ENCODE assay signal across 19 cellular contexts in genomic region chr5:125177340-125177739, GRCh38.
DNase-seq lines count a peak whose midpoint lies in the region; ATAC-seq, FAIRE-seq and TF ChIP-seq lines count a peak whose summit lies in the region.
"Had no signal": no experiment of that assay in that cellular context is flagged by ENCODE, and none has a peak within 500 bp of the region (broad histone marks: within the 10 kb centered on the region; RNA-seq: fewer than 3 reads in every experiment).

No MANE protein-coding gene starts in this region.

- WGBS in HepG2 (ENCODE audit: low lambda C conversion rate): 28% methylated on average over 4 of the region's 4 CpGs
- WGBS in right lobe of liver (ENCODE audit: insufficient coverage, low coverage, low lambda C conversion rate, missing lambda C conversion rate): 72% methylated on average over 4 of the region's 4 CpGs
- WGBS in IMR-90 (ENCODE audit: extremely low coverage in 2 of 2, insufficient read length in 1 of 2), 2 experiments: no CpG with 5 or more reads among the region's 4 CpGs
- WGBS in H1 (ENCODE audit: extremely low coverage in 1 of 2, insufficient coverage in 1 of 2, insufficient read length in 1 of 2, insufficient replicate concordance in 2 of 2, low coverage in 1 of 2, low lambda C conversion rate in 2 of 2, missing lambda C conversion rate in 1 of 2), 2 experiments: 91% methylated on average over 4 of the region's 4 CpGs; no CpG with 5 or more reads in 1 of the 2 experiments

- no peaks in the 10 kb centered on the region for H3K27me3 Mint-ChIP-seq in activated naive CD4-positive, alpha-beta T cell treated with anti-CD3 and anti-CD28 coated beads, Interleukin-2, amount 10 ng/mL, durations not matched to agents 7 days and 5 days
- H3K27me3 Mint-ChIP-seq: CD4-positive, alpha-beta memory T cell; CD4-positive, CD25-positive, alpha-beta regulatory T cell had no signal

- H3K4me3 ChIP-seq in HepG2 (replicated peaks in 1 of 3; ENCODE audit: insufficient read depth in 1 of 3, low read depth in 2 of 3, low read length in 3 of 3) (no peak overlapping the region), right lobe of liver (no peak overlapping the region), IMR-90 (ENCODE audit: insufficient read depth, low read depth, low read length) (no peak overlapping the region), H1 (ENCODE audit: extremely low read depth in 1 of 4, insufficient read depth in 2 of 4, low read depth in 3 of 4, low read length in 4 of 4) (no peak overlapping the region)
- H3K4me3 ChIP-seq: BLaER1 had no signal

- H4K5ac ChIP-seq in IMR-90 (ENCODE audit: low read depth, low read length) (no peak overlapping the region), H1 (ENCODE audit: insufficient read length, low read depth, low read length) (no peak overlapping the region)

- no peak overlapping the region for H2BK120ac ChIP-seq in IMR-90 (ENCODE audit: low read depth, low read length)
- H2BK120ac ChIP-seq in H1 (replicated peaks; ENCODE audit: low read depth, low read length): no peak overlapping the region

- TF ChIP-seq RAD21 in HepG2 (CRISPR knock-in tag; IDR thresholded peaks at IDR 0.05) (no peak), IMR-90 (IDR thresholded peaks at IDR 0.05; ENCODE audit: low read length) (no peak), H1 (IDR thresholded peaks at IDR 0.05 in 1 of 2, conservative IDR thresholded peaks at IDR 0.05 in 1 of 2; ENCODE audit: low read depth in 2 of 2, low read length in 2 of 2) (no peak)

- no peak for TF ChIP-seq CTCF in HepG2 (CRISPR knock-in tag; IDR thresholded peaks at IDR 0.05)
- no peak for TF ChIP-seq CTCF in right lobe of liver (IDR thresholded peaks at IDR 0.05)
- no peak for TF ChIP-seq CTCF in IMR-90 (conservative IDR thresholded peaks at IDR 0.05; ENCODE audit: low read depth, low read length)
- TF ChIP-seq CTCF in H1 (IDR thresholded peaks at IDR 0.05; ENCODE audit: control extremely low read depth in 1 of 3, insufficient read depth in 1 of 3, low read depth in 1 of 3, low read length in 3 of 3): no peak

- H4K8ac ChIP-seq in IMR-90 (ENCODE audit: low read depth in 2 of 2, low read length in 2 of 2) (no peak overlapping the region), H1 (ENCODE audit: extremely low read depth, insufficient read depth, low read length) (no peak overlapping the region)

- H3K79me1 ChIP-seq in IMR-90 (ENCODE audit: low read depth in 1 of 2, low read length in 2 of 2): no peaks in the 10 kb centered on the region
- no peaks in the 10 kb centered on the region for H3K79me1 ChIP-seq in H1 (ENCODE audit: low read depth, low read length)

- TF ChIP-seq EP300 in HepG2 (IDR thresholded peaks at IDR 0.05; ENCODE audit: low read depth in 2 of 2, low read length in 2 of 2): no peak
- no peak for TF ChIP-seq EP300 in HepG2 (CRISPR knock-in tag; IDR thresholded peaks at IDR 0.05; ENCODE audit: borderline replicate concordance)
- TF ChIP-seq EP300 in H1 (IDR thresholded peaks at IDR 0.05; ENCODE audit: borderline replicate concordance in 1 of 2, low read depth in 2 of 2, low read length in 2 of 2): no peak

- no peak overlapping the region for H2AK9ac ChIP-seq in IMR-90 (replicated peaks; ENCODE audit: low read depth, low read length, poor library complexity)

- H3K27ac ChIP-seq in HepG2 (ENCODE audit: extremely low read length, insufficient read depth, low read length) (no peak overlapping the region), right lobe of liver (no peak overlapping the region), IMR-90 (ENCODE audit: insufficient read depth, low read length) (no peak overlapping the region), H1 (ENCODE audit: low read depth, low read length) (no peak overlapping the region)
- H3K27ac ChIP-seq: BLaER1 had no signal

- H3K4me2 ChIP-seq in HepG2 (ENCODE audit: low read depth, low read length): no peak overlapping the region
- H3K4me2 ChIP-seq in IMR-90 (ENCODE audit: low read depth, low read length): no peak overlapping the region
- H3K4me2 ChIP-seq in H1 (ENCODE audit: insufficient read depth in 1 of 2, low read depth in 2 of 2, low read length in 2 of 2): no peak overlapping the region
- H3K4me2 ChIP-seq: BLaER1 had no signal

- no peaks in the 10 kb centered on the region for H3K36me3 ChIP-seq in HepG2 (replicated peaks in 1 of 2; ENCODE audit: control insufficient read depth in 1 of 2, insufficient read depth in 2 of 2, low read length in 2 of 2)
- no peaks in the 10 kb centered on the region for H3K36me3 ChIP-seq in right lobe of liver
- no peaks in the 10 kb centered on the region for H3K36me3 ChIP-seq in IMR-90 (ENCODE audit: control insufficient read depth, insufficient read depth, low read length)
- no peaks in the 10 kb centered on the region for H3K36me3 ChIP-seq in H1 (ENCODE audit: control insufficient read depth in 2 of 4, insufficient read depth in 4 of 4, low read length in 3 of 4)
- H3K36me3 ChIP-seq: BE2C, BLaER1 had no signal

- H3K27ac Mint-ChIP-seq in activated naive CD4-positive, alpha-beta T cell treated with anti-CD3 and anti-CD28 coated beads, Interleukin-2, amount 10 ng/mL, durations not matched to agents 7 days and 5 days: no peak overlapping the region
- H3K27ac Mint-ChIP-seq: CD14-positive monocyte; CD4-positive, alpha-beta memory T cell; CD4-positive, CD25-positive, alpha-beta regulatory T cell; CD8-positive, alpha-beta memory T cell had no signal

- H2BK12ac ChIP-seq in H1 (ENCODE audit: low read depth, low read length): no peak overlapping the region

- H3K4me1 ChIP-seq in HepG2 (ENCODE audit: insufficient read depth, low read length) (no peaks in the 10 kb centered on the region), right lobe of liver (no peaks in the 10 kb centered on the region), IMR-90 (ENCODE audit: control insufficient read depth, insufficient read depth, low read length) (no peaks in the 10 kb centered on the region), H1 (replicated peaks in 1 of 4; ENCODE audit: control insufficient read depth in 3 of 4, insufficient read depth in 4 of 4, low read length in 3 of 4) (peaks cover 0 to 8% (median 0%) of the 10 kb centered on the region in 4 experiments; a peak in 1 of 7 replicates)
- H3K4me1 ChIP-seq: BE2C, BLaER1 had no signal

- ATAC-seq in HepG2: no peak
- no peak for ATAC-seq in right lobe of liver
- no peak for ATAC-seq in IMR-90 (ENCODE audit: low read depth)

- H3K4me3 Mint-ChIP-seq in activated naive CD4-positive, alpha-beta T cell treated with anti-CD3 and anti-CD28 coated beads, Interleukin-2, amount 10 ng/mL, durations not matched to agents 7 days and 5 days: no peak overlapping the region
- H3K4me3 Mint-ChIP-seq: CD14-positive monocyte; CD4-positive, alpha-beta memory T cell; CD4-positive, CD25-positive, alpha-beta regulatory T cell; CD8-positive, alpha-beta memory T cell had no signal

- FAIRE-seq in HepG2 (lab: Jason Lieb, UNC): no peak
- FAIRE-seq in H1 (lab: Jason Lieb, UNC): no peak
- FAIRE-seq: G401.6, GM12891 had no signal

- H2AK5ac ChIP-seq in IMR-90 (ENCODE audit: low read depth, low read length) (no peak overlapping the region), H1 (ENCODE audit: low read depth, low read length) (no peak overlapping the region)

- H3K9ac ChIP-seq in HepG2 (ENCODE audit: insufficient read depth, low read depth, low read length) (no peak overlapping the region), IMR-90 (ENCODE audit: low read depth, low read length) (no peak overlapping the region), H1 (replicated peaks in 1 of 4; ENCODE audit: extremely low read depth in 1 of 4, low read depth in 3 of 4, low read length in 3 of 4) (no peak overlapping the region)
- H3K9ac ChIP-seq: BLaER1 had no signal

- H3K79me2 ChIP-seq in HepG2 (ENCODE audit: insufficient read depth, low read length): no peaks in the 10 kb centered on the region
- no peaks in the 10 kb centered on the region for H3K79me2 ChIP-seq in H1 (ENCODE audit: control insufficient read depth in 1 of 2, insufficient read depth in 2 of 2, low read length in 2 of 2)

- dilution Hi-C loops in IMR-90 (cut with HindIII; ENCODE audit: low sequenced_read_pairs, unreplicated experiment): no loop called here

- H3K9me3 ChIP-seq in HepG2 (ENCODE audit: low read length) (peaks cover 13% of the 10 kb centered on the region), right lobe of liver (no peaks in the 10 kb centered on the region), IMR-90 (ENCODE audit: control insufficient read depth, insufficient read depth, low read length) (no peaks in the 10 kb centered on the region), H1 (ENCODE audit: insufficient read depth in 2 of 2, low read depth in 1 of 2, low read length in 1 of 2) (peaks cover 0 to 4% of the 10 kb centered on the region in 2 experiments; a peak in 1 of 4 replicates)
- H3K9me3 ChIP-seq: BE2C, BLaER1 had no signal

- H3K27me3 ChIP-seq in HepG2 (ENCODE audit: control insufficient read depth in 1 of 2, insufficient read depth in 2 of 2, low read length in 2 of 2): no peaks in the 10 kb centered on the region
- H3K27me3 ChIP-seq in right lobe of liver: no peaks in the 10 kb centered on the region
- no peaks in the 10 kb centered on the region for H3K27me3 ChIP-seq in IMR-90 (ENCODE audit: control insufficient read depth, insufficient read depth, low read length)
- no peaks in the 10 kb centered on the region for H3K27me3 ChIP-seq in H1 (replicated peaks in 1 of 4; ENCODE audit: control insufficient read depth in 3 of 4, extremely low read depth in 1 of 4, insufficient read depth in 3 of 4, low read length in 3 of 4)
- H3K27me3 ChIP-seq: BE2C, BLaER1 had no signal

- H3K14ac ChIP-seq in IMR-90 (replicated peaks; ENCODE audit: low read depth, low read length): no peak overlapping the region
- no peak overlapping the region for H3K14ac ChIP-seq in H1 (ENCODE audit: insufficient read length)

- H3K36me3 Mint-ChIP-seq in activated naive CD4-positive, alpha-beta T cell treated with anti-CD3 and anti-CD28 coated beads, Interleukin-2, amount 10 ng/mL, durations not matched to agents 7 days and 5 days: no peaks in the 10 kb centered on the region
- H3K36me3 Mint-ChIP-seq: CD14-positive monocyte; CD4-positive, alpha-beta memory T cell; CD4-positive, CD25-positive, alpha-beta regulatory T cell; CD8-positive, alpha-beta memory T cell had no signal

- H2BK15ac ChIP-seq in IMR-90 (ENCODE audit: low read depth, low read length) (no peak overlapping the region), H1 (ENCODE audit: low read length) (no peak overlapping the region)

- in situ Hi-C loops in HepG2 (cut with HindIII; ENCODE audit: extremely low pct_ligation_motif_present, low pct_unique_long_range_greater_than_20kb) (no loop called here), IMR-90 (cut with MboI; ENCODE audit: low sequenced_read_pairs) (no loop called here)

- intact Hi-C loops in HepG2 (cut with micrococcal nuclease; ENCODE audit: unreplicated experiment) (no loop called here), right lobe of liver (cut with DNase I) (no loop called here), IMR-90 (cut with micrococcal nuclease) (no loop called here)

- no peaks in the 10 kb centered on the region for H4K20me1 ChIP-seq in HepG2 (ENCODE audit: insufficient read depth, low read length)
- no peaks in the 10 kb centered on the region for H4K20me1 ChIP-seq in IMR-90 (ENCODE audit: insufficient read depth, low read length)
- no peaks in the 10 kb centered on the region for H4K20me1 ChIP-seq in H1 (replicated peaks in 1 of 2; ENCODE audit: control insufficient read depth in 1 of 2, insufficient read depth in 2 of 2, low read length in 2 of 2)
- H4K20me1 ChIP-seq: BLaER1 had no signal

- POLR2A ChIA-PET in HepG2 (lab: Yijun Ruan, JAX): no interaction called here
- POLR2A ChIA-PET in IMR-90 (lab: Charles Lee; ENCODE audit: unreplicated experiment): no interaction called here
- POLR2A ChIA-PET in H1 (lab: Charles Lee; ENCODE audit: partially characterized antibody): no interaction called here

- H3K23me2 ChIP-seq in H1 (ENCODE audit: low read depth, low read length): no peaks in the 10 kb centered on the region

- BruUV-seq in HepG2 (replicated peaks; lab: Mats Ljungman, UMichigan) (no TSS peak), IMR-90 (replicated peaks; lab: Mats Ljungman, UMichigan) (no TSS peak)

- H3K56ac ChIP-seq in IMR-90 (ENCODE audit: extremely low read depth, insufficient read depth, low read length) (no peak overlapping the region), H1 (replicated peaks; ENCODE audit: insufficient read length, low read depth, low read length) (no peak overlapping the region)

- H3K23ac ChIP-seq in IMR-90 (ENCODE audit: low read depth, low read length) (no peak overlapping the region), H1 (ENCODE audit: insufficient read length) (no peak overlapping the region)

- no peak overlapping the region for H2BK20ac ChIP-seq in IMR-90 (ENCODE audit: low read depth, low read length)
- H2BK20ac ChIP-seq in H1 (ENCODE audit: low read length): no peak overlapping the region

- TF ChIP-seq POLR2A in HepG2 (IDR thresholded peaks at IDR 0.05; ENCODE audit: insufficient read depth in 1 of 2, low read depth in 2 of 2, low read length in 2 of 2) (no peak), right lobe of liver (IDR thresholded peaks at IDR 0.05) (no peak), IMR-90 (IDR thresholded peaks at IDR 0.05; ENCODE audit: low read depth, low read length) (no peak), H1 (IDR thresholded peaks at IDR 0.05; ENCODE audit: control extremely low read depth in 1 of 2, low read depth in 2 of 2, low read length in 2 of 2) (no peak)

- H3K4me1 Mint-ChIP-seq in activated naive CD4-positive, alpha-beta T cell treated with anti-CD3 and anti-CD28 coated beads, Interleukin-2, amount 10 ng/mL, durations not matched to agents 7 days and 5 days: no peaks in the 10 kb centered on the region
- H3K4me1 Mint-ChIP-seq: CD14-positive monocyte; CD4-positive, alpha-beta memory T cell; CD4-positive, CD25-positive, alpha-beta regulatory T cell; CD8-positive, alpha-beta memory T cell had no signal

- no peak for DNase-seq in HepG2 (ENCODE audit: low spot score)
- DNase-seq in right lobe of liver: no peak
- DNase-seq in IMR-90: no peak
- DNase-seq in H1 (ENCODE audit: low read depth in 1 of 2, low spot score in 2 of 2): no peak
- DNase-seq in activated naive CD4-positive, alpha-beta T cell treated with anti-CD3 and anti-CD28 coated beads, Interleukin-2, amount 10 ng/mL, durations not matched to agents 7 days and 5 days: no peak
- DNase-seq in NCI-H2196 treated with DMSO at 0.1 percent for 48 hours (lab: John Stamatoyannopoulos, UW; ENCODE audit: unreplicated experiment): no peak
- DNase-seq: 8988T; ACHN; BE2C; CD4-positive, alpha-beta memory T cell; CD4-positive, CD25-positive, alpha-beta regulatory T cell; CD8-positive, alpha-beta memory T cell; COR-L47; DMS79 treated with DMSO at 0.1 percent for 48 hours; GF-D8 had no signal

- H4K91ac ChIP-seq in IMR-90 (ENCODE audit: insufficient read depth, low read depth, low read length): no peak overlapping the region
- no peak overlapping the region for H4K91ac ChIP-seq in H1 (replicated peaks; ENCODE audit: insufficient read length, low read length)

- H3K18ac ChIP-seq in IMR-90 (ENCODE audit: low read depth, low read length): no peak overlapping the region
- H3K18ac ChIP-seq in H1 (ENCODE audit: extremely low read depth, low read length): no peak overlapping the region

- CTCF ChIA-PET in HepG2 (lab: Yijun Ruan, JAX; ENCODE audit: low intra/inter-chr PET ratio, low total read pairs) (no interaction called here), IMR-90 (lab: Yijun Ruan, JAX) (no interaction called here), H1 (lab: Charles Lee; ENCODE audit: partially characterized antibody) (interaction anchor here (0.6 kb wide), 1 partner anchor 220 kb away, joined by 3 read pairs; no protein-coding TSS in a partner anchor)
- CTCF ChIA-PET in activated naive CD4-positive, alpha-beta T cell treated with anti-CD3 and anti-CD28 coated beads, Interleukin-2, amount 10 ng/mL, durations not matched to agents 7 days and 5 days (lab: Charles Lee): no interaction called here

- H3K9me1 ChIP-seq in IMR-90 (ENCODE audit: insufficient read depth, low read length): no peaks in the 10 kb centered on the region

- peaks cover 4% of the 10 kb centered on the region for H3K9me3 Mint-ChIP-seq in activated naive CD4-positive, alpha-beta T cell treated with anti-CD3 and anti-CD28 coated beads, Interleukin-2, amount 10 ng/mL, durations not matched to agents 7 days and 5 days

- no peak overlapping the region for H3K4ac ChIP-seq in IMR-90 (ENCODE audit: low read depth, low read length)
- no peak overlapping the region for H3K4ac ChIP-seq in H1 (replicated peaks; ENCODE audit: insufficient read length, low read depth, low read length)

- H2BK5ac ChIP-seq in IMR-90 (ENCODE audit: low read depth, low read length, poor library complexity, severe bottlenecking): no peak overlapping the region
- no peak overlapping the region for H2BK5ac ChIP-seq in H1 (ENCODE audit: low read depth, low read length)

- H2AFZ ChIP-seq in HepG2 (ENCODE audit: low read length) (no peak overlapping the region), IMR-90 (replicated peaks; ENCODE audit: low read length, poor library complexity) (no peak overlapping the region), H1 (ENCODE audit: low read length) (no peak overlapping the region)

Comparison
In these comparisons a context has a peak if more than half of its experiments do, and no peak if none do; other contexts are left out.
1. Of the 41 proteins assayed by ChIP-seq in both HepG2 and H1: peak only in HepG2: none; only in H1: none; in both: CEBPB; in neither: 40.